ENCODE assay signal across 29 cellular contexts in genomic region chr5:65955746-65956145, GRCh38. TPM values are rescaled to one million over a fixed set of nuclear protein-coding genes. Genes with fewer than 3 reads are reported as not detected.
DNase-seq lines count a peak whose midpoint lies in the region; ATAC-seq and TF ChIP-seq lines count a peak whose summit lies in the region.
"Had no signal": no experiment of that assay in that cellular context is flagged by ENCODE, and none has a peak within 500 bp of the region (broad histone marks: within the 10 kb centered on the region; RNA-seq: fewer than 3 reads in every experiment).

No MANE protein-coding gene starts in this region.

- no peaks in the 10 kb centered on the region for H3K36me3 ChIP-seq in neutrophil
- H3K36me3 ChIP-seq: colonic mucosa, sigmoid colon, thoracic aorta, vagina had no signal

- H3K4me3 ChIP-seq in neutrophil (ENCODE audit: low read depth in 1 of 2, low read length in 1 of 2), result no peak overlapping the region
- H3K4me3 ChIP-seq: colonic mucosa, MG63, psoas muscle, sigmoid colon, thoracic aorta, vagina had no signal

- H3K27me3 Mint-ChIP-seq in activated T-cell treated with anti-CD3 and anti-CD28 coated beads, Interleukin-2, amount 50 U/mL, for 72 hours (ENCODE audit: low read depth), result no peaks in the 10 kb centered on the region
- no peaks in the 10 kb centered on the region for H3K27me3 Mint-ChIP-seq in activated T-cell treated with anti-CD3 and anti-CD28 coated beads, Interleukin-2, amount 50 U/mL, for 4 hours (ENCODE audit: low read depth)
- H3K27me3 Mint-ChIP-seq: CD8-positive, alpha-beta memory T cell had no signal

- peaks cover 42% of the 10 kb centered on the region for H3K4me1 Mint-ChIP-seq in activated T-cell treated with anti-CD3 and anti-CD28 coated beads, Interleukin-2, amount 50 U/mL, for 72 hours (ENCODE audit: low read depth)
- peaks cover 56% of the 10 kb centered on the region for H3K4me1 Mint-ChIP-seq in activated T-cell treated with anti-CD3 and anti-CD28 coated beads, Interleukin-2, amount 50 U/mL, for 4 hours (ENCODE audit: low read depth)

- no peak overlapping the region for H3K4me3 Mint-ChIP-seq in activated T-cell treated with anti-CD3 and anti-CD28 coated beads, Interleukin-2, amount 50 U/mL, for 72 hours
- H3K4me3 Mint-ChIP-seq in activated T-cell treated with anti-CD3 and anti-CD28 coated beads, Interleukin-2, amount 50 U/mL, for 4 hours, result no peak overlapping the region

- peak overlapping the region; percentile 42 for H3K27ac Mint-ChIP-seq in activated T-cell treated with anti-CD3 and anti-CD28 coated beads, Interleukin-2, amount 50 U/mL, for 72 hours

- H3K9me3 ChIP-seq in neutrophil, result no peaks in the 10 kb centered on the region
- H3K9me3 ChIP-seq: colonic mucosa, MG63, psoas muscle, sigmoid colon, thoracic aorta, vagina had no signal

- no peaks in the 10 kb centered on the region for H3K9me3 Mint-ChIP-seq in activated T-cell treated with anti-CD3 and anti-CD28 coated beads, Interleukin-2, amount 50 U/mL, for 72 hours
- no peaks in the 10 kb centered on the region for H3K9me3 Mint-ChIP-seq in activated T-cell treated with anti-CD3 and anti-CD28 coated beads, Interleukin-2, amount 50 U/mL, for 4 hours
- H3K9me3 Mint-ChIP-seq: CD8-positive, alpha-beta memory T cell had no signal

- H3K27ac ChIP-seq in neutrophil, result peak overlapping the region; percentile 10
- H3K27ac ChIP-seq: colonic mucosa, psoas muscle, sigmoid colon, thoracic aorta, vagina had no signal

- no peak for TF ChIP-seq CTCF in neutrophil (IDR thresholded peaks at IDR 0.05)

- no peak for DNase-seq in activated T-cell treated with anti-CD3 and anti-CD28 coated beads, Interleukin-2, amount 50 U/mL, for 72 hours
- DNase-seq in activated T-cell treated with anti-CD3 and anti-CD28 coated beads, Interleukin-2, amount 50 U/mL, for 4 hours, result no peak
- DNase-seq in NCI-H226 (peak; percentile 10), fibroblast of gingiva (ENCODE audit: low read depth) (peak; percentile 43), NCI-H128 (lab: John Stamatoyannopoulos, UW; ENCODE audit: unreplicated experiment) (no peak)
- DNase-seq: activated CD4-positive, CD25-positive, alpha-beta regulatory T cell treated with anti-CD3 and anti-CD28 coated beads, Interleukin-2, amount 50 U/mL, for 72 hours; activated CD8-positive, alpha-beta memory T cell treated with anti-CD3 and anti-CD28 coated beads for 24 hours; activated naive CD4-positive, alpha-beta T cell; CD8-positive, alpha-beta memory T cell; colonic mucosa; DMS79; effector memory CD4-positive, alpha-beta T cell; HCEC 1CT; KG1; left colon; MG63; NCI-H1105 treated with DMSO at 0.1 percent for 48 hours; NCI-H2081; NCI-H748 treated with DMSO at 0.1 percent for 48 hours; nucleus accumbens; psoas muscle; sigmoid colon; stimulated activated CD4-positive, alpha-beta T cell treated with anti-CD3 and anti-CD28 coated beads, Interleukin-4, amount 100 ng/mL, for 24 hours; stimulated activated naive CD4-positive, alpha-beta T cell had no signal

- peaks cover 1 to 6% of the 10 kb centered on the region in 2 donors for H3K36me3 Mint-ChIP-seq in activated T-cell treated with anti-CD3 and anti-CD28 coated beads, Interleukin-2, amount 50 U/mL, for 72 hours (ENCODE audit: insufficient read depth in 2 of 2)
- peaks cover 15% of the 10 kb centered on the region for H3K36me3 Mint-ChIP-seq in activated T-cell treated with anti-CD3 and anti-CD28 coated beads, Interleukin-2, amount 50 U/mL, for 4 hours (ENCODE audit: insufficient read depth)

- no peaks in the 10 kb centered on the region for H3K27me3 ChIP-seq in neutrophil
- H3K27me3 ChIP-seq: colonic mucosa, MG63, sigmoid colon, vagina had no signal

- no peak for ATAC-seq in activated T-cell treated with anti-CD3 and anti-CD28 coated beads, Interleukin-2, amount 50 U/mL, for 72 hours (replicated peaks in 1 of 2)
- ATAC-seq in activated T-cell treated with anti-CD3 and anti-CD28 coated beads, Interleukin-2, amount 50 U/mL, for 4 hours, result no peak
- no peak for ATAC-seq in GM21723 (IDR thresholded peaks at IDR 0.05; ENCODE audit: unreplicated experiment)
- ATAC-seq in HG02798 (IDR thresholded peaks at IDR 0.05; ENCODE audit: poor library complexity, unreplicated experiment), result no peak
- ATAC-seq: left colon, psoas muscle had no signal

- H3K4me1 ChIP-seq in neutrophil (ENCODE audit: control insufficient read depth in 1 of 2, insufficient read depth in 1 of 2, low read depth in 1 of 2, low read length in 1 of 2), result no peaks in the 10 kb centered on the region
- H3K4me1 ChIP-seq: colonic mucosa had no signal

RNA-seq across cellular contexts. Expression of gene ERBIN, which starts 29.4 kb away (rescaled TPM):
- total RNA-seq in activated T-cell treated with anti-CD3 and anti-CD28 coated beads, Interleukin-2, amount 50 U/mL, for 72 hours, result 10 to 100 TPM; 63.6 to 64.4 TPM
- 10 to 100 TPM; 27.6 to 33.3 (median 28.2) TPM for total RNA-seq in activated T-cell treated with anti-CD3 and anti-CD28 coated beads, Interleukin-2, amount 50 U/mL, for 4 hours

Comparison
In these comparisons a context has a peak if more than half of its experiments do, and no peak if none do; other contexts are left out.
1. DNase-seq: peak in NCI-H226 (single experiment) and fibroblast of gingiva (single experiment); none in activated T-cell treated with anti-CD3 and anti-CD28 coated beads, Interleukin-2, amount 50 U/mL, for 72 hours (0 of 2), activated T-cell treated with anti-CD3 and anti-CD28 coated beads, Interleukin-2, amount 50 U/mL, for 4 hours (single experiment) and NCI-H128 (single experiment).